29 cellular contexts compared by ENCODE assay signal in genomic region chr7:149252378-149252777, GRCh38.
"Had no signal": no experiment of that assay in that cellular context is flagged by ENCODE, and none has a peak within 500 bp of the region (broad histone marks: within the 10 kb centered on the region; RNA-seq: fewer than 3 reads in every experiment).

No MANE protein-coding gene starts in this region.

- FAIRE-seq: colon, endothelial cell of umbilical vein had no signal

- H3K4me2 ChIP-seq: hepatocyte had no signal

- H3K4me3 ChIP-seq: esophagus muscularis mucosa, gastroesophageal sphincter, heart left ventricle, hepatocyte, left lung, mucosa of descending colon, psoas muscle, sigmoid colon, thoracic aorta, tibial nerve, upper lobe of right lung, uterus had no signal

- H3K4me3 Mint-ChIP-seq: endodermal cell; mesothelial cell of epicardium; naive B cell; natural killer cell treated with Interleukin-12 subunit alpha and Interleukin-12 subunit beta and Interleukin-15 and Interleukin-18, amount 100 ng/mL, for 72 hours; neural crest cell; stimulated activated naive B cell treated with anti-CD40 and anti-IgM and Interleukin-4, amounts not matched to agents 10 μg/mL and 1 μg/mL and 100 μg/mL, for 72 hours; stimulated activated naive CD8-positive, alpha-beta T cell treated with anti-CD3 and anti-CD28 coated beads, Interleukin-15, Interleukin-2, amounts not matched to agents 100 ng/mL and 50 ng/mL, for 24 hours had no signal

- H3K4me1 ChIP-seq: gastroesophageal sphincter, heart left ventricle, left lung, sigmoid colon, tibial nerve, upper lobe of right lung, uterus had no signal

- H3K4me1 Mint-ChIP-seq: endodermal cell, mesothelial cell of epicardium, neural crest cell had no signal

- H2AFZ ChIP-seq: hepatocyte had no signal

- H3K36me3 ChIP-seq: uterus had no signal

- H3K27ac Mint-ChIP-seq: endodermal cell; mesothelial cell of epicardium; natural killer cell treated with Interleukin-12 subunit alpha and Interleukin-12 subunit beta and Interleukin-15 and Interleukin-18, amount 100 ng/mL, for 72 hours; stimulated activated naive B cell treated with anti-CD40 and anti-IgM and Interleukin-4, amounts not matched to agents 10 μg/mL and 1 μg/mL and 100 μg/mL, for 72 hours had no signal

- H3K36me3 Mint-ChIP-seq: natural killer cell treated with Interleukin-12 subunit alpha and Interleukin-12 subunit beta and Interleukin-15 and Interleukin-18, amount 100 ng/mL, for 72 hours had no signal

- H3K27me3 ChIP-seq: esophagus muscularis mucosa, foreskin keratinocyte, gastroesophageal sphincter, heart left ventricle, hepatocyte, left lung, sigmoid colon, tibial nerve, upper lobe of right lung, uterus had no signal

- DNase-seq: effector CD8-positive, alpha-beta T cell; endodermal cell; foreskin keratinocyte; heart left ventricle; left cardiac atrium; mesenchymal stem cell; mucosa of descending colon; naive B cell; posterior cingulate gyrus; psoas muscle; right cardiac atrium; sigmoid colon; stimulated activated CD4-positive, alpha-beta T cell treated with anti-CD3 and anti-CD28 coated beads, Interleukin-2, amount 100 ng/mL, for 24 hours; stimulated activated CD4-positive, alpha-beta T cell treated with anti-CD3 and anti-CD28 coated beads, Interleukin-4, amount 100 ng/mL, for 24 hours; stimulated activated naive B cell treated with anti-CD40 and anti-IgM and Interleukin-4, amounts not matched to agents 10 μg/mL and 1 μg/mL and 100 μg/mL, for 72 hours; upper lobe of right lung; uterus had no signal

- H3K9me3 ChIP-seq: esophagus muscularis mucosa, gastroesophageal sphincter, heart left ventricle, left lung, mucosa of descending colon, psoas muscle, sigmoid colon, thoracic aorta, tibial nerve, upper lobe of right lung, uterus had no signal

- H3K9me3 Mint-ChIP-seq: endodermal cell; mesothelial cell of epicardium; naive B cell; natural killer cell treated with Interleukin-12 subunit alpha and Interleukin-12 subunit beta and Interleukin-15 and Interleukin-18, amount 100 ng/mL, for 72 hours; neural crest cell; stimulated activated naive CD8-positive, alpha-beta T cell treated with anti-CD3 and anti-CD28 coated beads, Interleukin-15, Interleukin-2, amounts not matched to agents 100 ng/mL and 50 ng/mL, for 24 hours had no signal

- H3K27ac ChIP-seq: esophagus muscularis mucosa, foreskin keratinocyte, gastroesophageal sphincter, heart left ventricle, hepatocyte, left lung, psoas muscle, sigmoid colon, thoracic aorta, tibial nerve, upper lobe of right lung, uterus had no signal

- ATAC-seq: foreskin keratinocyte; gastroesophageal sphincter; heart left ventricle; left cardiac atrium; left lung; mucosa of descending colon; natural killer cell treated with Interleukin-12 subunit alpha and Interleukin-12 subunit beta and Interleukin-15 and Interleukin-18, amount 100 ng/mL, for 72 hours; right cardiac atrium; stimulated activated naive B cell treated with anti-CD40 and anti-IgM and Interleukin-4, amounts not matched to agents 10 μg/mL and 1 μg/mL and 100 μg/mL, for 72 hours; upper lobe of right lung had no signal

- H3K27me3 Mint-ChIP-seq: naive B cell; natural killer cell treated with Interleukin-12 subunit alpha and Interleukin-12 subunit beta and Interleukin-15 and Interleukin-18, amount 100 ng/mL, for 72 hours; stimulated activated naive B cell treated with anti-CD40 and anti-IgM and Interleukin-4, amounts not matched to agents 10 μg/mL and 1 μg/mL and 100 μg/mL, for 72 hours; stimulated activated naive CD8-positive, alpha-beta T cell treated with anti-CD3 and anti-CD28 coated beads, Interleukin-15, Interleukin-2, amounts not matched to agents 100 ng/mL and 50 ng/mL, for 24 hours had no signal
